In genomic region chr6:118893882-118894424, GRCh38 we compare ENCODE assay signal across 8 cellular contexts. TPM values are rescaled to one million over a fixed set of nuclear protein-coding genes. Genes with fewer than 3 reads are reported as not detected.
A peak's percentile ranks its signal among the peaks of the same experiment; 100 is the strongest.
DNase-seq lines count a peak whose midpoint lies in the region; ATAC-seq and TF ChIP-seq lines count a peak whose summit lies in the region.

ASF1A (plus strand) TSS chr6:118894152; CDS start chr6:118894414, 262 bp downstream.

- in situ Hi-C loops in GM13977 (cut with MboI; ENCODE audit: low pct_unique_long_range_greater_than_20kb, low sequenced_read_pairs, unreplicated experiment) = no loop called here

- H3K4me1 ChIP-seq in heart right ventricle (peaks cover 0 to 60% (median 38%) of the 10 kb centered on the region in 9 donors), urinary bladder (ENCODE audit: insufficient read depth) (peaks cover 4% of the 10 kb centered on the region)

- peak; percentile 59 for TF ChIP-seq CTCF in GM13977 (IDR thresholded peaks at IDR 0.05; ENCODE audit: extremely low read depth, insufficient read depth, missing control alignments)
- peak; percentile 46 to 79 (median 56) for TF ChIP-seq CTCF in heart right ventricle (IDR thresholded peaks at IDR 0.05)

- H3K9me3 ChIP-seq in heart right ventricle = no peaks in the 10 kb centered on the region

- peaks cover 0 to 11% (median 0%) of the 10 kb centered on the region in 9 donors for H3K36me3 ChIP-seq in heart right ventricle
- H3K36me3 ChIP-seq in urinary bladder (ENCODE audit: insufficient read depth) = no peaks in the 10 kb centered on the region

- peak within 1 kb of the TSS; percentile 91 to 96 (median 94) for H3K27ac ChIP-seq in heart right ventricle
- H3K27ac ChIP-seq in urinary bladder (ENCODE audit: low read depth) = peak within 1 kb of the TSS; percentile 94

- ATAC-seq in HG02884 (IDR thresholded peaks at IDR 0.05; ENCODE audit: unreplicated experiment) = peak; percentile 58
- peak; percentile 93 to 96 (median 95) for ATAC-seq in heart right ventricle

- intact Hi-C loops in T-helper 1 cell treated with Interleukin-12 subunit alpha and Interleukin-12 subunit beta and Interleukin-4 antibody, amounts not matched to agents 30 ng/mL and 1 ng/mL, for 36 hours (cut with micrococcal nuclease) = loop anchor here (1.0 to 5.0 kb wide), 18 partner anchors 15 to 1346 kb away; partner anchors contain the start of genes CEP85L, FAM184A, GOPC and NUS1
- intact Hi-C loops in heart right ventricle (cut with DNase I) (loop anchor here in 5 of 10 donors (2.0 to 5.0 kb wide), 2 partner anchors 41 to 1292 kb away; partner anchors contain the start of genes MCM9 (in 5 of the 5) and GOPC (in 1 of the 5)), posterior vena cava (cut with DNase I) (no loop called here)

- DNase-seq in GM13977 (ENCODE audit: low spot score) (peak; percentile 91), NCI-H146 treated with DMSO at 0.1 percent for 48 hours (lab: John Stamatoyannopoulos, UW; ENCODE audit: unreplicated experiment) (peak; percentile 96), amniotic epithelial cell (ENCODE audit: low read depth) (peak; percentile 98), heart right ventricle (peak; percentile 93 to 98), posterior vena cava (ENCODE audit: low spot score) (peak; percentile 99)

- no peaks in the 10 kb centered on the region for H3K27me3 ChIP-seq in heart right ventricle

- H3K4me3 ChIP-seq in heart right ventricle (peak within 1 kb of the TSS; percentile 86 to 94 (median 89)), urinary bladder (ENCODE audit: low read depth, low read length) (peak within 1 kb of the TSS; percentile 92)

- WGBS in heart right ventricle, 2 donors = 1% methylated on average over 47 to 48 of the region's 48 CpGs
- under 1% methylated on average over 48 of the region's 48 CpGs for WGBS in urinary bladder

RNA-seq across cellular contexts. Expression of gene ASF1A, which starts in this region (rescaled TPM):
- 41.4 and 47.1 TPM in 2 replicates for total RNA-seq in T-helper 1 cell treated with Interleukin-12 subunit alpha and Interleukin-12 subunit beta and Interleukin-4 antibody, amounts not matched to agents 30 ng/mL and 1 ng/mL, for 36 hours
- 10 to 100 TPM; 15.1 to 25.5 (median 22.0) TPM for total RNA-seq in heart right ventricle
- 10 to 100 TPM; 11.7 to 27.2 TPM for polyA plus RNA-seq in heart right ventricle
- 10 to 100 TPM; 15.2 to 18.0 TPM for total RNA-seq in posterior vena cava
- 36.3 TPM for total RNA-seq in urinary bladder
- 16.4 TPM for polyA plus RNA-seq in urinary bladder

Comparison
In these comparisons a context has a peak if more than half of its experiments do, and no peak if none do; other contexts are left out.
1. Peak in every context shown above with its lines: DNase-seq, ATAC-seq, H3K4me3 ChIP-seq and H3K27ac ChIP-seq.